ENCODE assay signal across 18 cellular contexts in genomic region chr1:243270097-243270864, GRCh38. TPM values are rescaled to one million over a fixed set of nuclear protein-coding genes. Genes with fewer than 3 reads are reported as not detected.
A peak's percentile ranks its signal among the peaks of the same experiment; 100 is the strongest.
DNase-seq lines count a peak whose midpoint lies in the region; ATAC-seq and TF ChIP-seq lines count a peak whose summit lies in the region.
"Had no signal": no experiment of that assay in that cellular context is flagged by ENCODE, and none has a peak within 500 bp of the region (broad histone marks: within the 10 kb centered on the region; RNA-seq: fewer than 3 reads in every experiment).

No MANE protein-coding gene starts in this region.

- H3K9me3 ChIP-seq in DOHH2 (ENCODE audit: control insufficient read depth, insufficient read depth, low read length) (no peaks in the 10 kb centered on the region), Panc1 (ENCODE audit: control insufficient read depth, insufficient read depth, low read depth, low read length) (no peaks in the 10 kb centered on the region), neutrophil (no peaks in the 10 kb centered on the region)
- H3K9me3 ChIP-seq: adrenal gland, MG63, prostate gland, transverse colon had no signal

- no peak for TF ChIP-seq CTCF in DOHH2 (IDR thresholded peaks at IDR 0.05; ENCODE audit: low read depth, low read length, poor library complexity, severe bottlenecking)
- no peak for TF ChIP-seq CTCF in Panc1 (IDR thresholded peaks at IDR 0.05)
- TF ChIP-seq CTCF in neutrophil (IDR thresholded peaks at IDR 0.05), result no peak
- TF ChIP-seq CTCF in osteocyte (IDR thresholded peaks at IDR 0.05), result no peak

- peaks cover 20% of the 10 kb centered on the region for H3K36me3 Mint-ChIP-seq in osteocyte (ENCODE audit: unreplicated experiment)

- DNase-seq in Panc1 (ENCODE audit: low read depth, low spot score), result no peak
- no peak for DNase-seq in NCI-H748 treated with DMSO at 0.1 percent for 48 hours (lab: John Stamatoyannopoulos, UW)
- DNase-seq in osteocyte (ENCODE audit: extremely low spot score, unreplicated experiment), result no peak
- DNase-seq: adrenal gland; CD4-positive, alpha-beta T cell; endodermal cell; MG63; NCI-H2029; NCI-H524 treated with DMSO at 0.1 percent for 48 hours; transverse colon had no signal

- CTCF ChIA-PET in Panc1 (lab: Charles Lee), result no interaction called here

- H3K4me3 ChIP-seq in DOHH2 (ENCODE audit: low read length), result no peak overlapping the region
- H3K4me3 ChIP-seq in Panc1 (ENCODE audit: low read depth in 2 of 2, low read length in 2 of 2), result no peak overlapping the region
- no peak overlapping the region for H3K4me3 ChIP-seq in neutrophil (ENCODE audit: low read depth in 1 of 2, low read length in 1 of 2)
- H3K4me3 ChIP-seq: adrenal gland, MG63, prostate gland, transverse colon had no signal

- POLR2A ChIA-PET in Panc1 (lab: Charles Lee), result no interaction called here

- no peak overlapping the region; the same call in 1 of the 2 replicates for H3K27ac ChIP-seq in DOHH2 (ENCODE audit: low read depth, low read length)
- peak overlapping the region; percentile 89 for H3K27ac ChIP-seq in Panc1 (ENCODE audit: low read length)
- H3K27ac ChIP-seq in cingulate gyrus (ENCODE audit: low read depth, low read length), result peak overlapping the region; percentile 31
- peak overlapping the region; percentile 94 for H3K27ac ChIP-seq in neutrophil
- H3K27ac ChIP-seq: prostate gland, transverse colon had no signal

- H3K9me2 ChIP-seq in DOHH2 (replicated peaks; ENCODE audit: control insufficient read depth, low read length), result no peaks in the 10 kb centered on the region

- BruUV-seq in Panc1 (replicated peaks; lab: Mats Ljungman, UMichigan), result no TSS peak

- in situ Hi-C loops in Panc1 (cut with HindIII; ENCODE audit: low pct_unique_long_range_greater_than_20kb, low sequenced_read_pairs), result no loop called here

- H3K4me2 ChIP-seq in DOHH2 (ENCODE audit: low read length), result 0 out of 2 replicates have a peak overlapping the region, but pooled peaks have one; percentile 75

- peaks cover 34% of the 10 kb centered on the region for H3K4me1 Mint-ChIP-seq in osteocyte (ENCODE audit: unreplicated experiment)
- H3K4me1 Mint-ChIP-seq: stimulated activated effector memory CD8-positive, alpha-beta T cell treated with anti-CD3 and anti-CD28 coated beads, Interleukin-12 subunit alpha, Interleukin-12 subunit beta, amount 100 ng/mL, for 72 hours had no signal

- ATAC-seq in Panc1, result no peak
- ATAC-seq in HG03439 (IDR thresholded peaks at IDR 0.05; ENCODE audit: unreplicated experiment), result no peak
- ATAC-seq: stimulated activated effector memory CD8-positive, alpha-beta T cell treated with anti-CD3 and anti-CD28 coated beads, Interleukin-12 subunit alpha, Interleukin-12 subunit beta, amount 100 ng/mL, for 72 hours had no signal

- H3K27ac Mint-ChIP-seq in osteocyte (ENCODE audit: unreplicated experiment), result no peak overlapping the region
- H3K27ac Mint-ChIP-seq: activated T-helper 2 cell treated with anti-CD3 and anti-CD28 coated beads, Interferon-gamma antibody, Interleukin-2, Interleukin-4, amounts not matched to agents 10 μg/mL and 5 μg/mL and 100 μg/mL, durations not matched to agents 14 hours and 24 hours and 36 hours; CD4-positive, alpha-beta T cell; endodermal cell; stimulated activated effector memory CD8-positive, alpha-beta T cell treated with anti-CD3 and anti-CD28 coated beads, Interleukin-12 subunit alpha, Interleukin-12 subunit beta, amount 100 ng/mL, for 72 hours had no signal

- intact Hi-C loops in Panc1 (cut with micrococcal nuclease; ENCODE audit: unreplicated experiment), result no loop called here

- H3K4me1 ChIP-seq in DOHH2 (ENCODE audit: control insufficient read depth, low read length) (peaks cover 35% of the 10 kb centered on the region), Panc1 (ENCODE audit: control insufficient read depth, insufficient read depth, low read length) (peaks cover 20% of the 10 kb centered on the region), neutrophil (ENCODE audit: control insufficient read depth in 1 of 2, insufficient read depth in 1 of 2, low read depth in 1 of 2, low read length in 1 of 2) (peaks cover 56% of the 10 kb centered on the region in 2 experiments)
- H3K4me1 ChIP-seq: prostate gland had no signal

- peaks cover 12% of the 10 kb centered on the region for H3K79me2 ChIP-seq in DOHH2 (ENCODE audit: control insufficient read depth, low read length)

- H3K27me3 Mint-ChIP-seq in osteocyte (ENCODE audit: unreplicated experiment), result no peaks in the 10 kb centered on the region
- H3K27me3 Mint-ChIP-seq: CD4-positive, alpha-beta T cell; naive B cell had no signal

- H4K20me1 ChIP-seq in DOHH2 (ENCODE audit: control insufficient read depth, insufficient read depth, low read depth, low read length), result no peaks in the 10 kb centered on the region

- no peak overlapping the region for H3K4me3 Mint-ChIP-seq in osteocyte (ENCODE audit: unreplicated experiment)
- H3K4me3 Mint-ChIP-seq: CD4-positive, alpha-beta T cell; endodermal cell; stimulated activated effector memory CD8-positive, alpha-beta T cell treated with anti-CD3 and anti-CD28 coated beads, Interleukin-12 subunit alpha, Interleukin-12 subunit beta, amount 100 ng/mL, for 72 hours had no signal

- H3K36me3 ChIP-seq in DOHH2 (ENCODE audit: control insufficient read depth, low read length), result peaks cover 15% of the 10 kb centered on the region
- H3K36me3 ChIP-seq in Panc1 (ENCODE audit: control insufficient read depth, insufficient read depth, low read length), result no peaks in the 10 kb centered on the region
- peaks cover 3% of the 10 kb centered on the region for H3K36me3 ChIP-seq in neutrophil
- H3K36me3 ChIP-seq: prostate gland had no signal

- H3K9me3 Mint-ChIP-seq in osteocyte (ENCODE audit: unreplicated experiment), result no peaks in the 10 kb centered on the region
- H3K9me3 Mint-ChIP-seq: activated T-helper 2 cell treated with anti-CD3 and anti-CD28 coated beads, Interferon-gamma antibody, Interleukin-2, Interleukin-4, amounts not matched to agents 10 μg/mL and 5 μg/mL and 100 μg/mL, durations not matched to agents 14 hours and 24 hours and 36 hours; CD4-positive, alpha-beta T cell; endodermal cell; naive B cell; stimulated activated effector memory CD8-positive, alpha-beta T cell treated with anti-CD3 and anti-CD28 coated beads, Interleukin-12 subunit alpha, Interleukin-12 subunit beta, amount 100 ng/mL, for 72 hours had no signal

- no peaks in the 10 kb centered on the region for H3K27me3 ChIP-seq in DOHH2 (ENCODE audit: control insufficient read depth, low read length)
- no peaks in the 10 kb centered on the region for H3K27me3 ChIP-seq in Panc1 (ENCODE audit: control insufficient read depth, insufficient read depth, low read length)
- no peaks in the 10 kb centered on the region for H3K27me3 ChIP-seq in neutrophil
- H3K27me3 ChIP-seq: adrenal gland, MG63, transverse colon had no signal

- no peaks in the 10 kb centered on the region for H3F3A ChIP-seq in DOHH2 (ENCODE audit: control insufficient read depth, insufficient read depth)

RNA-seq across cellular contexts. Expression of gene SDCCAG8, which starts 14.4 kb away (rescaled TPM):
- 14.0 TPM for total RNA-seq in Panc1 (2021; ENCODE audit: unreplicated experiment)
- polyA plus RNA-seq in Panc1 (2012; ENCODE audit: insufficient read length), result 6.1 TPM
- total RNA-seq in osteocyte, result 26.7 and 30.4 TPM in 2 replicates

RNA-seq across cellular contexts. Expression of gene CEP170, which starts 15.2 kb away (rescaled TPM):
- total RNA-seq in Panc1 (2021; ENCODE audit: unreplicated experiment) (89.3 TPM), osteocyte (125 and 131 TPM in 2 replicates)
- 57.9 TPM for polyA plus RNA-seq in Panc1 (2012; ENCODE audit: insufficient read length)
